In genomic region chr2:120312861-120313694, GRCh38 we compare ENCODE assay signal across 8 cellular contexts. TPM values are rescaled to one million over a fixed set of nuclear protein-coding genes. Genes with fewer than 3 reads are reported as not detected.
DNase-seq lines count a peak whose midpoint lies in the region; ATAC-seq and FAIRE-seq lines count a peak whose summit lies in the region.

No MANE protein-coding gene starts in this region.

- H3K27me3 Mint-ChIP-seq in naive thymus-derived CD4-positive, alpha-beta T cell, result peaks cover 0 to 4% (median 0%) of the 10 kb centered on the region in 5 donors

- FAIRE-seq in RCC 7860 (lab: Jason Lieb, UNC), result peak; percentile 52

- intact Hi-C loops in naive thymus-derived CD4-positive, alpha-beta T cell (cut with micrococcal nuclease), result loop anchor here (1.0 to 10.0 kb wide), 16 partner anchors 60 to 610 kb away; partner anchors contain the start of genes EPB41L5 (in 2 of the 2), PTPN4 (in 1 of the 2), RALB (in 1 of the 2) and TMEM185B (in 1 of the 2)

- POLR2A ChIA-PET in naive thymus-derived CD4-positive, alpha-beta T cell (lab: Charles Lee), result interaction anchor here (0.7 to 1.4 kb wide), 4 partner anchors 80 to 136 kb away, joined by 3 to 11 read pairs (median 4); partner anchors contain the start of gene TMEM185B

- H3K36me3 Mint-ChIP-seq in naive thymus-derived CD4-positive, alpha-beta T cell, result peaks cover 0 to 2% (median 0%) of the 10 kb centered on the region in 5 donors

- H3K27ac ChIP-seq in naive thymus-derived CD4-positive, alpha-beta T cell (ENCODE audit: low read depth, low read length), result peak overlapping the region; percentile 8

- peak overlapping the region; percentile 76 to 92 (median 86) for H3K4me3 Mint-ChIP-seq in naive thymus-derived CD4-positive, alpha-beta T cell

- no peaks in the 10 kb centered on the region for H3K27me3 ChIP-seq in naive thymus-derived CD4-positive, alpha-beta T cell (ENCODE audit: control insufficient read depth in 2 of 2, insufficient read depth in 2 of 2, low read length in 2 of 2)

- peak; percentile 59 for ATAC-seq in GM18907 (IDR thresholded peaks at IDR 0.05; ENCODE audit: unreplicated experiment)
- peak; percentile 78 for ATAC-seq in naive thymus-derived CD4-positive, alpha-beta T cell

- H3K9me3 ChIP-seq in naive thymus-derived CD4-positive, alpha-beta T cell (ENCODE audit: control insufficient read depth in 2 of 3, low read length in 3 of 3), result no peaks in the 10 kb centered on the region

- CTCF ChIA-PET in naive thymus-derived CD4-positive, alpha-beta T cell (lab: Charles Lee), result interaction anchor here (0.6 to 4.8 kb wide), 19 partner anchors 8 to 671 kb away, joined by 3 to 40 read pairs (median 4); partner anchors contain the start of gene EPB41L5

- peaks cover 3 to 19% of the 10 kb centered on the region in 2 donors for H3K4me1 ChIP-seq in naive thymus-derived CD4-positive, alpha-beta T cell (ENCODE audit: control insufficient read depth in 2 of 2, insufficient read depth in 2 of 2, low read length in 2 of 2)

- H3K9me3 Mint-ChIP-seq in naive thymus-derived CD4-positive, alpha-beta T cell, result no peaks in the 10 kb centered on the region

- DNase-seq in AG08396 (ENCODE audit: low spot score) (peak; percentile 83), HuH-7 (ENCODE audit: low spot score) (peak; percentile 68), RCC 7860 (ENCODE audit: low spot score) (peak; percentile 62), activated T-helper 1 cell treated with Interleukin-2 at 50 U/mL for 16 hours (ENCODE audit: low read depth) (peak; percentile 56), fibroblast of gingiva (ENCODE audit: low read depth) (peak; percentile 74)
- peak; percentile 46 to 77 (median 67) for DNase-seq in naive thymus-derived CD4-positive, alpha-beta T cell
- DNase-seq in stimulated activated CD8-positive, alpha-beta memory T cell treated with anti-CD3 and anti-CD28 coated beads, Interleukin-7, amount 100 ng/mL, for 24 hours (ENCODE audit: low read depth), result peak; percentile 63

- peak overlapping the region; percentile 49 for H3K4me3 ChIP-seq in naive thymus-derived CD4-positive, alpha-beta T cell (ENCODE audit: low read length)

- peaks cover 7 to 45% (median 34%) of the 10 kb centered on the region in 7 donors for H3K4me1 Mint-ChIP-seq in naive thymus-derived CD4-positive, alpha-beta T cell

- H3K36me3 ChIP-seq in naive thymus-derived CD4-positive, alpha-beta T cell (ENCODE audit: control insufficient read depth in 2 of 3, insufficient read depth in 3 of 3, low read length in 3 of 3), result no peaks in the 10 kb centered on the region

- H3K27ac Mint-ChIP-seq in naive thymus-derived CD4-positive, alpha-beta T cell, result peak overlapping the region; percentile 32 to 91 (median 67)

RNA-seq across cellular contexts. Expression of gene INHBB, which starts 32.9 kb away (rescaled TPM):
- not detected for total RNA-seq in naive thymus-derived CD4-positive, alpha-beta T cell
- not detected for polyA plus RNA-seq in naive thymus-derived CD4-positive, alpha-beta T cell

Comparison
In these comparisons a context has a peak if more than half of its experiments do, and no peak if none do; other contexts are left out.
1. Peak in every context shown above with its lines: DNase-seq, ATAC-seq, H3K4me3 ChIP-seq and H3K27ac ChIP-seq.